In genomic region chr5:150653762-150654158, GRCh38 we compare ENCODE assay signal across 25 cellular contexts. TPM values are rescaled to one million over a fixed set of nuclear protein-coding genes. Genes with fewer than 3 reads are reported as not detected.
DNase-seq lines count a peak whose midpoint lies in the region; ATAC-seq and TF ChIP-seq lines count a peak whose summit lies in the region.
"Had no signal": no experiment of that assay in that cellular context is flagged by ENCODE, and none has a peak within 500 bp of the region (broad histone marks: within the 10 kb centered on the region; RNA-seq: fewer than 3 reads in every experiment).

No MANE protein-coding gene starts in this region.

- no peaks in the 10 kb centered on the region for H3K79me2 ChIP-seq in osteoblast (ENCODE audit: insufficient read depth, low read length)
- H3K79me2 ChIP-seq: hepatocyte had no signal

- H3K27me3 Mint-ChIP-seq in CD8-positive, alpha-beta memory T cell: peaks cover 0 to 2% of the 10 kb centered on the region in 2 donors
- H3K27me3 Mint-ChIP-seq: activated T-helper 17 cell treated with anti-CD3 and anti-CD28 coated beads, Interleukin-2, amount 50 U/mL, for 72 hours; CD4-positive, alpha-beta T cell had no signal

- POLR2A ChIA-PET in CD8-positive, alpha-beta memory T cell (lab: Charles Lee): interaction anchor here (0.5 kb wide), 1 partner anchor 460 kb away, joined by 10 read pairs; no protein-coding TSS in a partner anchor

- H3K4me1 ChIP-seq in heart left ventricle (peaks cover 3 to 86% (median 75%) of the 10 kb centered on the region in 12 donors), osteoblast (ENCODE audit: insufficient read depth, low read length) (peaks cover 22% of the 10 kb centered on the region), upper lobe of left lung (peaks cover 10 to 38% (median 14%) of the 10 kb centered on the region in 4 donors)
- peaks cover 9% of the 10 kb centered on the region for H3K4me1 ChIP-seq in CD8-positive, alpha-beta memory T cell (ENCODE audit: insufficient read depth, low read length)
- H3K4me1 ChIP-seq: prostate gland had no signal

- DNase-seq in heart left ventricle: no peak
- no peak for DNase-seq in Right ventricle myocardium inferior (ENCODE audit: missing footprints)
- no peak for DNase-seq in coronary artery (ENCODE audit: low spot score)
- peak; percentile 96 for DNase-seq in osteoblast (ENCODE audit: insufficient read length, low spot score, missing footprints)
- DNase-seq in upper lobe of left lung: no peak
- no peak for DNase-seq in nucleus accumbens (lab: John Stamatoyannopoulos, UW)
- DNase-seq in CD8-positive, alpha-beta memory T cell: no peak
- DNase-seq in germinal center (ENCODE audit: low spot score): no peak
- DNase-seq: activated CD4-positive, alpha-beta T cell treated with anti-CD3 and anti-CD28 coated beads, Interleukin-2, amount 50 U/mL, for 48 hours; activated CD8-positive, alpha-beta memory T cell treated with anti-CD3 and anti-CD28 coated beads, Interleukin-2, amount 50 U/mL, for 4 hours; CD4-positive, alpha-beta T cell; GOT3; KBM-7; NCI-H1436; NCI-H446; NCI-H82; testis had no signal

- no peak for TF ChIP-seq POLR2A in heart left ventricle (IDR thresholded peaks at IDR 0.05)
- TF ChIP-seq POLR2A in upper lobe of left lung (IDR thresholded peaks at IDR 0.05): no peak

- no peaks in the 10 kb centered on the region for H3K9me3 Mint-ChIP-seq in CD8-positive, alpha-beta memory T cell
- H3K9me3 Mint-ChIP-seq: activated naive CD4-positive, alpha-beta T cell treated with anti-CD3 and anti-CD28 coated beads, Interleukin-2, amount 50 U/mL, for 72 hours; activated T-helper 17 cell treated with anti-CD3 and anti-CD28 coated beads, Interleukin-2, amount 50 U/mL, for 72 hours; CD4-positive, alpha-beta T cell; stimulated activated effector memory CD8-positive, alpha-beta T cell treated with anti-CD3 and anti-CD28 coated beads, Interleukin-12 subunit alpha, Interleukin-12 subunit beta, amount 100 ng/mL, for 72 hours had no signal

- H3K27me3 ChIP-seq in heart left ventricle (no peaks in the 10 kb centered on the region), osteoblast (ENCODE audit: insufficient read depth, low read length) (no peaks in the 10 kb centered on the region), upper lobe of left lung (no peaks in the 10 kb centered on the region)
- no peaks in the 10 kb centered on the region for H3K27me3 ChIP-seq in CD8-positive, alpha-beta memory T cell (ENCODE audit: insufficient read depth, low read length, poor library complexity, severe bottlenecking)
- H3K27me3 ChIP-seq: hepatocyte, testis had no signal

- intact Hi-C loops in heart left ventricle (cut with DNase I) (loop anchor here in 7 of 10 donors (2.0 to 10.0 kb wide), 6 partner anchors 56 to 199 kb away; no protein-coding TSS in a partner anchor), Right ventricle myocardium inferior (cut with DNase I) (loop anchor here (10.0 kb wide), 1 partner anchor 199 kb away; no protein-coding TSS in a partner anchor)

- H3K27ac Mint-ChIP-seq in CD8-positive, alpha-beta memory T cell: peak overlapping the region in 1 of 8 donors; percentile 57
- H3K27ac Mint-ChIP-seq: activated naive CD4-positive, alpha-beta T cell treated with anti-CD3 and anti-CD28 coated beads, Interleukin-2, amount 50 U/mL, for 72 hours; activated T-helper 17 cell treated with anti-CD3 and anti-CD28 coated beads, Interleukin-2, amount 50 U/mL, for 72 hours; CD4-positive, alpha-beta T cell; stimulated activated effector memory CD8-positive, alpha-beta T cell treated with anti-CD3 and anti-CD28 coated beads, Interleukin-12 subunit alpha, Interleukin-12 subunit beta, amount 100 ng/mL, for 72 hours had no signal

- H3K36me3 ChIP-seq in heart left ventricle (peaks cover 5 to 53% (median 31%) of the 10 kb centered on the region in 9 donors), osteoblast (ENCODE audit: insufficient read depth, low read length) (peaks cover 20% of the 10 kb centered on the region), upper lobe of left lung (peaks cover 0 to 42% (median 24%) of the 10 kb centered on the region in 4 donors)
- no peaks in the 10 kb centered on the region for H3K36me3 ChIP-seq in CD8-positive, alpha-beta memory T cell (ENCODE audit: insufficient read depth, low read length)
- H3K36me3 ChIP-seq: prostate gland had no signal

- H3K36me3 Mint-ChIP-seq in CD8-positive, alpha-beta memory T cell: no peaks in the 10 kb centered on the region
- H3K36me3 Mint-ChIP-seq: activated naive CD4-positive, alpha-beta T cell treated with anti-CD3 and anti-CD28 coated beads, Interleukin-2, amount 50 U/mL, for 72 hours; stimulated activated effector memory CD8-positive, alpha-beta T cell treated with anti-CD3 and anti-CD28 coated beads, Interleukin-12 subunit alpha, Interleukin-12 subunit beta, amount 100 ng/mL, for 72 hours had no signal

- 65 to 78% (median 72%) methylated on average over 1 of the region's 1 CpG for WGBS in heart left ventricle, 4 donors
- WGBS in upper lobe of left lung, 2 donors: 87 to 88% methylated on average over 1 of the region's 1 CpG

- H3K4me2 ChIP-seq in osteoblast (ENCODE audit: insufficient read depth, low read length): no peak overlapping the region
- H3K4me2 ChIP-seq: hepatocyte had no signal

- peak overlapping the region in 11 of 12 donors; percentile 23 to 100 (median 56) for H3K27ac ChIP-seq in heart left ventricle
- peak overlapping the region; percentile 41 to 90 for H3K27ac ChIP-seq in coronary artery
- peak overlapping the region; percentile 49 for H3K27ac ChIP-seq in osteoblast (ENCODE audit: low read depth, low read length)
- peak overlapping the region in 3 of 4 donors; percentile 18 to 50 (median 31) for H3K27ac ChIP-seq in upper lobe of left lung
- no peak overlapping the region for H3K27ac ChIP-seq in CD8-positive, alpha-beta memory T cell (ENCODE audit: low read depth, low read length)
- H3K27ac ChIP-seq: 22Rv1, hepatocyte had no signal

- TF ChIP-seq CTCF in heart left ventricle (IDR thresholded peaks at IDR 0.05) (no peak), coronary artery (IDR thresholded peaks at IDR 0.05) (no peak), osteoblast (IDR thresholded peaks at IDR 0.05; ENCODE audit: extremely low read depth, low read depth, low read length) (no peak), upper lobe of left lung (IDR thresholded peaks at IDR 0.05) (no peak)

- no peak overlapping the region for H3K4me3 Mint-ChIP-seq in CD8-positive, alpha-beta memory T cell
- H3K4me3 Mint-ChIP-seq: activated T-helper 17 cell treated with anti-CD3 and anti-CD28 coated beads, Interleukin-2, amount 50 U/mL, for 72 hours; CD4-positive, alpha-beta T cell; stimulated activated effector memory CD8-positive, alpha-beta T cell treated with anti-CD3 and anti-CD28 coated beads, Interleukin-12 subunit alpha, Interleukin-12 subunit beta, amount 100 ng/mL, for 72 hours had no signal

- CTCF ChIA-PET in CD8-positive, alpha-beta memory T cell (lab: Charles Lee): interaction anchor here (1.3 to 1.4 kb wide), 2 partner anchors 98 to 195 kb away, joined by 3 to 4 read pairs; no protein-coding TSS in a partner anchor

- no peak for TF ChIP-seq EP300 in upper lobe of left lung (IDR thresholded peaks at IDR 0.05)

- no peak overlapping the region for H2AFZ ChIP-seq in osteoblast (ENCODE audit: low read length)
- H2AFZ ChIP-seq: hepatocyte had no signal

- H3K4me3 ChIP-seq in heart left ventricle: no peak overlapping the region
- H3K4me3 ChIP-seq in coronary artery: no peak overlapping the region
- no peak overlapping the region for H3K4me3 ChIP-seq in osteoblast (ENCODE audit: insufficient read depth, low read length)
- H3K4me3 ChIP-seq in upper lobe of left lung: no peak overlapping the region
- no peak overlapping the region for H3K4me3 ChIP-seq in CD8-positive, alpha-beta memory T cell (ENCODE audit: low read length)
- H3K4me3 ChIP-seq: hepatocyte, prostate gland, testis had no signal

- peaks cover 4% of the 10 kb centered on the region for H4K20me1 ChIP-seq in osteoblast (ENCODE audit: insufficient read depth, low read length)

- no peaks in the 10 kb centered on the region for H3K9me3 ChIP-seq in heart left ventricle
- no peaks in the 10 kb centered on the region for H3K9me3 ChIP-seq in osteoblast (ENCODE audit: low read depth, low read length)
- no peaks in the 10 kb centered on the region for H3K9me3 ChIP-seq in upper lobe of left lung
- H3K9me3 ChIP-seq in CD8-positive, alpha-beta memory T cell (ENCODE audit: low read length): no peaks in the 10 kb centered on the region
- H3K9me3 ChIP-seq: prostate gland, testis had no signal

- ATAC-seq in heart left ventricle: no peak
- no peak for ATAC-seq in Right ventricle myocardium inferior
- ATAC-seq in upper lobe of left lung (ENCODE audit: low FRiP score in 2 of 2): no peak
- ATAC-seq: activated naive CD4-positive, alpha-beta T cell treated with anti-CD3 and anti-CD28 coated beads, Interleukin-2, amount 50 U/mL, for 72 hours; activated T-helper 17 cell treated with anti-CD3 and anti-CD28 coated beads, Interleukin-2, amount 50 U/mL, for 72 hours; stimulated activated effector memory CD8-positive, alpha-beta T cell treated with anti-CD3 and anti-CD28 coated beads, Interleukin-12 subunit alpha, Interleukin-12 subunit beta, amount 100 ng/mL, for 72 hours had no signal

- H3K4me1 Mint-ChIP-seq in CD8-positive, alpha-beta memory T cell: peaks cover 5 to 11% (median 11%) of the 10 kb centered on the region in 3 donors
- H3K4me1 Mint-ChIP-seq: activated T-helper 17 cell treated with anti-CD3 and anti-CD28 coated beads, Interleukin-2, amount 50 U/mL, for 72 hours had no signal

RNA-seq across cellular contexts. Expression of gene MYOZ3, which starts 7.3 kb away (rescaled TPM):
- total RNA-seq in heart left ventricle: 10 to 100 TPM in 1 of 9 donors, 1 to 10 TPM in 8; 1.8 to 10.2 (median 5.1) TPM
- polyA plus RNA-seq in heart left ventricle: 1 to 10 TPM; 1.2 to 4.6 TPM
- 5.5 TPM for total RNA-seq in Right ventricle myocardium inferior
- total RNA-seq in osteoblast: under 0.01 TPM in 1 of 2 replicates, not detected in the other
- 1 to 10 TPM in 2 of 6 donors, under 1 TPM in 3, not detected in 1; 0.61 to 2.8 (median 0.89) TPM for total RNA-seq in upper lobe of left lung
- not detected for total RNA-seq in CD8-positive, alpha-beta memory T cell
- polyA plus RNA-seq in CD8-positive, alpha-beta memory T cell: not detected
- total RNA-seq: CD4-positive, alpha-beta T cell; HT-29 had no signal
- polyA plus RNA-seq: neural cell had no signal

RNA-seq across cellular contexts. Expression of gene SYNPO, which starts 13.3 kb away (rescaled TPM):
- total RNA-seq in heart left ventricle: 100 to 1,000 TPM; 444 to 782 (median 590) TPM
- polyA plus RNA-seq in heart left ventricle: 100 to 1,000 TPM; 304 to 791 TPM
- 587 TPM for total RNA-seq in Right ventricle myocardium inferior
- total RNA-seq in osteoblast: 2.7 and 4.0 TPM in 2 replicates
- 100 to 1,000 TPM in 2 of 6 donors, 10 to 100 TPM in 4; 41.9 to 150 (median 84.3) TPM for total RNA-seq in upper lobe of left lung
- under 1 TPM in 1 of 2 experiments, not detected in 1; 0.13 TPM for total RNA-seq in CD8-positive, alpha-beta memory T cell
- not detected for polyA plus RNA-seq in CD8-positive, alpha-beta memory T cell
- polyA plus RNA-seq: neural cell had no signal

RNA-seq across cellular contexts. Expression of gene RBM22, which starts 47.1 kb away (rescaled TPM):
- total RNA-seq in heart left ventricle (10 to 100 TPM; 23.5 to 42.3 (median 28.0) TPM), Right ventricle myocardium inferior (30.5 TPM), osteoblast (27.1 and 29.2 TPM in 2 replicates), upper lobe of left lung (10 to 100 TPM; 22.6 to 46.7 (median 37.6) TPM)
- polyA plus RNA-seq in heart left ventricle: 10 to 100 TPM; 19.2 to 24.6 TPM
- 10 to 100 TPM; 72.7 to 73.6 TPM for total RNA-seq in CD8-positive, alpha-beta memory T cell
- polyA plus RNA-seq in CD8-positive, alpha-beta memory T cell: 68.2 TPM
